13 cellular contexts compared by ENCODE assay signal in the genomic region with DNA sequence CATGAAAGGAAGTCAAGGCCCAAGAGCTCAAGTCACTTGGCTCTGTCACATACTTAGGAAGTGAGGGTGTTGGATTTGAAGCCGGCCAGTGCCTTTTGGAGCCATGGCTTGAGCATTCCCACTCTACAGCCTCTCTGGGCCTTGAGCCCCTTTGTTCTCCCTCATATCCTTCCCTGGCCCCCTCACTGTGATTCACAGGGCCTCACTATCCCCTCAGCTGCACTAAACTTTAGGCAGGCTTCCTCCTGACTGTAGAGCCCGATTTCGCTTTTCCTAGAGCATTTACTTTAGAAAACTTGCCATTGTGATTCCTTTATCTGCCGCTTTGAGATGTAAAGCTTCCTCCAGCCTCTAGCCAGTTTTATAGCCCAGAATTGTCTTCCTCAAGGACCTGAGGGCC.
DNase-seq lines count a peak whose midpoint lies in the region; ATAC-seq and TF ChIP-seq lines count a peak whose summit lies in the region.
"Had no signal": no experiment of that assay in that cellular context is flagged by ENCODE, and none has a peak within 500 bp of the region (broad histone marks: within the 10 kb centered on the region; RNA-seq: fewer than 3 reads in every experiment).

No MANE protein-coding gene starts in this region.

- H3K4me2 ChIP-seq in GM23338 = peak overlapping the region; percentile 27
- no peak overlapping the region for H3K4me2 ChIP-seq in neural progenitor cell
- no peak overlapping the region for H3K4me2 ChIP-seq in PC-3 (ENCODE audit: low read length)

- H3K9me3 ChIP-seq in HUES64 (ENCODE audit: insufficient read depth, low read depth, low read length) (no peaks in the 10 kb centered on the region), neural progenitor cell (ENCODE audit: low read depth) (no peaks in the 10 kb centered on the region), PC-3 (ENCODE audit: low read length) (no peaks in the 10 kb centered on the region)

- H3K27me3 Mint-ChIP-seq in GM23338 (ENCODE audit: insufficient read depth, low read depth, poor library complexity) (no peaks in the 10 kb centered on the region), WTC11 (ENCODE audit: low read depth) (no peaks in the 10 kb centered on the region), neural progenitor cell (ENCODE audit: insufficient read depth, low read depth) (no peaks in the 10 kb centered on the region)

- TF ChIP-seq CTCF in GM23338 (conservative IDR thresholded peaks at IDR 0.05; ENCODE audit: low read depth in 2 of 2) (no peak), WTC11 (IDR thresholded peaks at IDR 0.05) (no peak), neural progenitor cell (IDR thresholded peaks at IDR 0.05) (no peak), PC-3 (conservative IDR thresholded peaks at IDR 0.05; ENCODE audit: low read depth, low read length) (no peak)

- peak overlapping the region; percentile 1; the same call in 1 of the 2 replicates for H2AFZ ChIP-seq in GM23338
- H2AFZ ChIP-seq in neural progenitor cell (replicated peaks) = peak overlapping the region; percentile 86
- no peak overlapping the region for H2AFZ ChIP-seq in PC-3 (ENCODE audit: low read length)

- intact Hi-C loops in PC-3 (cut with micrococcal nuclease) = loop anchor here (1.0 kb wide), 1 partner anchor 77 kb away; no protein-coding TSS in a partner anchor

- DNase-seq in GM23338 (ENCODE audit: low spot score) = peak; percentile 35
- DNase-seq in WTC11 (ENCODE audit: low spot score) = no peak
- no peak for DNase-seq in neural progenitor cell (ENCODE audit: low spot score)
- DNase-seq in PC-3 = no peak
- DNase-seq in MV-4-11 (lab: John Stamatoyannopoulos, UW) = no peak
- DNase-seq: C1 segment of cervical spinal cord, DMS79 treated with DMSO at 0.1 percent for 48 hours, GOT3, HCEC 1CT had no signal

- H3K9me2 ChIP-seq in GM23338 (ENCODE audit: insufficient read depth) (peaks cover 17% of the 10 kb centered on the region), PC-3 (replicated peaks; ENCODE audit: low read length) (no peaks in the 10 kb centered on the region)

- H3K4me3 ChIP-seq in GM23338 (peak overlapping the region; percentile 27; the same call in 1 of the 2 replicates), HUES64 (ENCODE audit: low read length) (no peak overlapping the region), neural progenitor cell (no peak overlapping the region), PC-3 (ENCODE audit: low read length) (no peak overlapping the region)
- H3K4me3 ChIP-seq: GM12878 had no signal

- H4K20me1 ChIP-seq in GM23338 (replicated peaks; ENCODE audit: insufficient read depth) (no peaks in the 10 kb centered on the region), neural progenitor cell (ENCODE audit: low read depth) (no peaks in the 10 kb centered on the region), PC-3 (ENCODE audit: low read length) (no peaks in the 10 kb centered on the region)

- H3K4me1 Mint-ChIP-seq in GM23338 (no peaks in the 10 kb centered on the region; the same call in 2 of the 3 replicates), WTC11 (no peaks in the 10 kb centered on the region), neural progenitor cell (no peaks in the 10 kb centered on the region)
- H3K4me1 Mint-ChIP-seq: CD4-positive, alpha-beta memory T cell had no signal

- BruUV-seq in PC-3 (replicated peaks; lab: Mats Ljungman, UMichigan) = no TSS peak

- no peak overlapping the region for H3K27ac Mint-ChIP-seq in GM23338
- H3K27ac Mint-ChIP-seq in WTC11 = no peak overlapping the region
- H3K27ac Mint-ChIP-seq in neural progenitor cell = no peak overlapping the region
- H3K27ac Mint-ChIP-seq: CD4-positive, alpha-beta memory T cell had no signal

- H3K9me3 Mint-ChIP-seq in GM23338 (peaks cover 1% of the 10 kb centered on the region; the same call in 1 of the 3 replicates), WTC11 (peaks cover 10% of the 10 kb centered on the region), neural progenitor cell (no peaks in the 10 kb centered on the region)

- H3K4me1 ChIP-seq in GM23338 (ENCODE audit: insufficient read depth) = peaks cover 15% of the 10 kb centered on the region
- peaks cover 13% of the 10 kb centered on the region; the same call in 1 of the 2 replicates for H3K4me1 ChIP-seq in HUES64 (ENCODE audit: insufficient read depth, low read length)
- no peaks in the 10 kb centered on the region for H3K4me1 ChIP-seq in neural progenitor cell
- no peaks in the 10 kb centered on the region for H3K4me1 ChIP-seq in PC-3 (ENCODE audit: insufficient read depth, low read length)

- H3K27ac ChIP-seq in GM23338 (ENCODE audit: low read depth) (peak overlapping the region; percentile 40), HUES64 (ENCODE audit: low read depth, low read length) (peak overlapping the region; percentile 46; the same call in 1 of the 2 replicates), neural progenitor cell (no peak overlapping the region), PC-3 (ENCODE audit: low read length) (no peak overlapping the region)

- no peaks in the 10 kb centered on the region for H3K36me3 ChIP-seq in GM23338 (ENCODE audit: insufficient read depth)
- no peaks in the 10 kb centered on the region for H3K36me3 ChIP-seq in HUES64 (ENCODE audit: insufficient read depth, low read length)
- H3K36me3 ChIP-seq in neural progenitor cell = no peaks in the 10 kb centered on the region
- no peaks in the 10 kb centered on the region for H3K36me3 ChIP-seq in PC-3 (ENCODE audit: low read depth, low read length)

- H3K36me3 Mint-ChIP-seq in GM23338 (ENCODE audit: low read depth) (no peaks in the 10 kb centered on the region; the same call in 1 of the 3 replicates), WTC11 (peaks cover 2% of the 10 kb centered on the region; the same call in 1 of the 2 replicates), neural progenitor cell (no peaks in the 10 kb centered on the region)
- H3K36me3 Mint-ChIP-seq: CD4-positive, alpha-beta memory T cell had no signal

- WGBS in HUES64 = 62% methylated on average over 4 of the region's 4 CpGs

- H3K27me3 ChIP-seq in GM23338 (ENCODE audit: insufficient read depth) (no peaks in the 10 kb centered on the region), HUES64 (ENCODE audit: insufficient read depth, low read length) (no peaks in the 10 kb centered on the region), neural progenitor cell (no peaks in the 10 kb centered on the region), PC-3 (ENCODE audit: low read length) (no peaks in the 10 kb centered on the region)

- H3K9ac ChIP-seq in HUES64 (ENCODE audit: low read depth, low read length) (no peak overlapping the region), neural progenitor cell (no peak overlapping the region), PC-3 (ENCODE audit: low read length) (no peak overlapping the region)

- POLR2A ChIA-PET in WTC11 (lab: Charles Lee) (no interaction called here), PC-3 (lab: Charles Lee; ENCODE audit: unreplicated experiment) (no interaction called here)

- H3K4me3 Mint-ChIP-seq in GM23338 (no peak overlapping the region), WTC11 (no peak overlapping the region), neural progenitor cell (no peak overlapping the region)
- H3K4me3 Mint-ChIP-seq: CD4-positive, alpha-beta memory T cell had no signal

- H3F3A ChIP-seq in GM23338 (replicated peaks; ENCODE audit: low read depth) (no peaks in the 10 kb centered on the region), neural progenitor cell (ENCODE audit: low read depth) (no peaks in the 10 kb centered on the region), PC-3 (ENCODE audit: low read length, unreplicated experiment) (no peaks in the 10 kb centered on the region)

- ATAC-seq in GM23338 = peak; percentile 76
- peak; percentile 57 for ATAC-seq in WTC11
- no peak for ATAC-seq in PC-3
- no peak for ATAC-seq in HG03025 (IDR thresholded peaks at IDR 0.05; ENCODE audit: low FRiP score, unreplicated experiment)

- H3K79me2 ChIP-seq in GM23338 (replicated peaks; ENCODE audit: insufficient read depth) (no peaks in the 10 kb centered on the region), neural progenitor cell (ENCODE audit: low read depth) (no peaks in the 10 kb centered on the region), PC-3 (ENCODE audit: low read length) (no peaks in the 10 kb centered on the region)

- CTCF ChIA-PET in WTC11 (lab: Charles Lee) = interaction anchor here (0.6 to 3.7 kb wide), 17 partner anchors 9 to 835 kb away, joined by 3 to 24 read pairs (median 4); no protein-coding TSS in a partner anchor
- CTCF ChIA-PET in PC-3 (lab: Charles Lee) = no interaction called here

TF ChIP-seq in GM23338, 12 proteins besides CTCF, POLR2A, EP300 and RAD21:
- TF ChIP-seq STAT1 (IDR thresholded peaks at IDR 0.05; ENCODE audit: unreplicated experiment) (no peak), ZNF331 (CRISPR knock-in tag; IDR thresholded peaks at IDR 0.05; ENCODE audit: low read depth) (no peak), NANOG (IDR thresholded peaks at IDR 0.05; ENCODE audit: borderline replicate concordance) (no peak)
TF ChIP-seq in GM23338: peak in this region for 0.

TF ChIP-seq in WTC11, 78 proteins besides CTCF, POLR2A, EP300 and RAD21 (continues in another document):
- TF ChIP-seq RELA (CRISPR knock-in tag; IDR thresholded peaks at IDR 0.05; ENCODE audit: borderline replicate concordance) = no peak
- TF ChIP-seq, protein P1, sequence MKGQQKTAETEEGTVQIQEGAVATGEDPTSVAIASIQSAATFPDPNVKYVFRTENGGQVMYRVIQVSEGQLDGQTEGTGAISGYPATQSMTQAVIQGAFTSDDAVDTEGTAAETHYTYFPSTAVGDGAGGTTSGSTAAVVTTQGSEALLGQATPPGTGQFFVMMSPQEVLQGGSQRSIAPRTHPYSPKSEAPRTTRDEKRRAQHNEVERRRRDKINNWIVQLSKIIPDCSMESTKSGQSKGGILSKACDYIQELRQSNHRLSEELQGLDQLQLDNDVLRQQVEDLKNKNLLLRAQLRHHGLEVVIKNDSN (CRISPR knock-in tag; IDR thresholded peaks at IDR 0.05) = no peak
- no peak for TF ChIP-seq ZNF263 (CRISPR knock-in tag; IDR thresholded peaks at IDR 0.05; ENCODE audit: low read depth)
- TF ChIP-seq, protein P2, sequence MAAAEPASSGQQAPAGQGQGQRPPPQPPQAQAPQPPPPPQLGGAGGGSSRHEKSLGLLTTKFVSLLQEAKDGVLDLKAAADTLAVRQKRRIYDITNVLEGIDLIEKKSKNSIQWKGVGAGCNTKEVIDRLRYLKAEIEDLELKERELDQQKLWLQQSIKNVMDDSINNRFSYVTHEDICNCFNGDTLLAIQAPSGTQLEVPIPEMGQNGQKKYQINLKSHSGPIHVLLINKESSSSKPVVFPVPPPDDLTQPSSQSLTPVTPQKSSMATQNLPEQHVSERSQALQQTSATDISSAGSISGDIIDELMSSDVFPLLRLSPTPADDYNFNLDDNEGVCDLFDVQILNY (CRISPR knock-in tag; IDR thresholded peaks at IDR 0.05) = no peak

Comparison
In these comparisons a context has a peak if more than half of its experiments do, and no peak if none do; other contexts are left out.
1. ATAC-seq: peak in GM23338 (single experiment) and WTC11 (single experiment); none in PC-3 (single experiment) and HG03025 (single experiment).
2. H3K27ac ChIP-seq: peak in GM23338 (single experiment) and HUES64 (single experiment); none in neural progenitor cell (single experiment) and PC-3 (single experiment).